19 cellular contexts compared by ENCODE assay signal in the genomic region with DNA sequence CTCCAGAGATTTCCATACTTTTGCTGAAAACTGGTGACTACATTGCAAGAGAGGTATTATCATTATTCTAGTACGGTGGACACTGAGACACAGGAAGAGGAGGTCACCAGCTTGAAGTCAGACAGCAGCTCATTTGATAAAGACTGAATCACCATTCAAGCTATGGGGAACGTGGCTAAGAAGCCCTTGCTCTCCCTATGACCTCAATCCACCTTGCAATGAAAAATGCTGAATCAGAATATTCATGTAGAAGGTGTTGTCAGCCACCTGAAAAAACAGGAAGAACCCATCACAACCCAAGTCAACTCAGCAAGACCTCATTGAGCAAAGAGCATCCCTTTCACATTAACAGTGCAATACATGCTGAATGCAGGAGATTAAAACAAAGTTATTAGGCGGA.
DNase-seq lines count a peak whose midpoint lies in the region; ATAC-seq and TF ChIP-seq lines count a peak whose summit lies in the region.
"Had no signal": no experiment of that assay in that cellular context is flagged by ENCODE, and none has a peak within 500 bp of the region (broad histone marks: within the 10 kb centered on the region; RNA-seq: fewer than 3 reads in every experiment).

No MANE protein-coding gene starts in this region.

- H3K9ac ChIP-seq in MM.1S (ENCODE audit: low read length), result no peak overlapping the region

- peak; percentile 46; the same call in 2 of the 3 replicates for ATAC-seq in RWPE2 (ENCODE audit: low read depth)
- ATAC-seq: activated naive CD8-positive, alpha-beta T cell treated with anti-CD3 and anti-CD28 coated beads, Interleukin-2, amount 50 U/mL, for 24 hours; Right ventricle myocardium inferior had no signal

- no peak overlapping the region for H3K4me3 ChIP-seq in MM.1S (ENCODE audit: low read length)
- no peak overlapping the region for H3K4me3 ChIP-seq in RWPE2 (ENCODE audit: severe bottlenecking)
- no peak overlapping the region for H3K4me3 ChIP-seq in epithelial cell of esophagus (ENCODE audit: low read length)
- H3K4me3 ChIP-seq: spleen had no signal

- H3K9me3 ChIP-seq in MM.1S (replicated peaks; ENCODE audit: insufficient read depth, low read length) (no peaks in the 10 kb centered on the region), RWPE2 (ENCODE audit: severe bottlenecking) (no peaks in the 10 kb centered on the region)
- H3K9me3 ChIP-seq: spleen had no signal

- H3K79me2 ChIP-seq in MM.1S (ENCODE audit: low read length), result no peaks in the 10 kb centered on the region

- H3K36me3 ChIP-seq in MM.1S (replicated peaks; ENCODE audit: insufficient read depth, low read length), result no peaks in the 10 kb centered on the region
- no peaks in the 10 kb centered on the region for H3K36me3 ChIP-seq in RWPE2 (ENCODE audit: low read depth)
- H3K36me3 ChIP-seq: spleen had no signal

- H3F3A ChIP-seq in MM.1S (ENCODE audit: insufficient read depth, low read length), result no peaks in the 10 kb centered on the region

- H3K4me2 ChIP-seq in MM.1S (ENCODE audit: low read depth, low read length), result no peak overlapping the region

- H3K4me1 ChIP-seq in MM.1S (ENCODE audit: low read length) (peaks cover 7% of the 10 kb centered on the region), RWPE2 (ENCODE audit: insufficient read depth, poor library complexity, severe bottlenecking) (no peaks in the 10 kb centered on the region)
- H3K4me1 ChIP-seq: spleen had no signal

- DNase-seq in ELR (ENCODE audit: low read depth), result peak; percentile 32
- peak; percentile 67 for DNase-seq in MM.1S
- DNase-seq in RWPE2 (ENCODE audit: low spot score), result no peak
- peak; percentile 48 for DNase-seq in epithelial cell of esophagus (ENCODE audit: low read depth)
- no peak for DNase-seq in COLO668 (lab: John Stamatoyannopoulos, UW; ENCODE audit: unreplicated experiment)
- DNase-seq in KG1 (lab: John Stamatoyannopoulos, UW), result no peak
- no peak for DNase-seq in stimulated activated CD4-positive, alpha-beta T cell treated with anti-CD3 and anti-CD28 coated beads, Interleukin-12 subunit alpha, Interleukin-12 subunit beta, amount 100 ng/mL, for 4 hours
- no peak for DNase-seq in NCI-H2107 treated with DMSO at 0.1 percent for 48 hours (lab: John Stamatoyannopoulos, UW; ENCODE audit: unreplicated experiment)
- DNase-seq: activated CD4-positive, alpha-beta T cell treated with anti-CD3 and anti-CD28 coated beads, Interleukin-2, amount 10 ng/mL, durations not matched to agents 24 days and 14 days; activated naive CD8-positive, alpha-beta T cell treated with anti-CD3 and anti-CD28 coated beads, Interleukin-2, amount 50 U/mL, for 24 hours; CD4-positive, alpha-beta memory T cell; cortex of kidney; DND-41; islet precursor cell; occipital lobe; spleen; T-helper 1 cell; trophoblast cell had no signal

- no peak for TF ChIP-seq CTCF in MM.1S (IDR thresholded peaks at IDR 0.05; ENCODE audit: low read length)
- no peak for TF ChIP-seq CTCF in RWPE2 (IDR thresholded peaks at IDR 0.05; ENCODE audit: poor library complexity, severe bottlenecking)
- TF ChIP-seq CTCF in epithelial cell of esophagus (IDR thresholded peaks at IDR 0.05; ENCODE audit: insufficient read depth, low read depth, low read length, missing control alignments), result no peak

- H2AFZ ChIP-seq in MM.1S (ENCODE audit: low read length), result no peak overlapping the region

- no peaks in the 10 kb centered on the region for H4K20me1 ChIP-seq in MM.1S (ENCODE audit: insufficient read depth, low read length)

- H3K27me3 ChIP-seq in MM.1S (replicated peaks; ENCODE audit: insufficient read depth, low read length) (no peaks in the 10 kb centered on the region), RWPE2 (ENCODE audit: insufficient read depth, poor library complexity, severe bottlenecking) (no peaks in the 10 kb centered on the region)
- H3K27me3 ChIP-seq: spleen had no signal

- H3K9me2 ChIP-seq in MM.1S (replicated peaks; ENCODE audit: insufficient read depth, low read length), result no peaks in the 10 kb centered on the region

- H3K27ac ChIP-seq in MM.1S (ENCODE audit: low read length) (no peak overlapping the region), RWPE2 (ENCODE audit: poor library complexity, severe bottlenecking) (no peak overlapping the region)
- H3K27ac ChIP-seq: spleen had no signal

Comparison
In these comparisons a context has a peak if more than half of its experiments do, and no peak if none do; other contexts are left out.
1. DNase-seq: peak in ELR (single experiment), MM.1S (single experiment) and epithelial cell of esophagus (single experiment); none in RWPE2 (single experiment), COLO668 (single experiment), KG1 (single experiment), stimulated activated CD4-positive, alpha-beta T cell treated with anti-CD3 and anti-CD28 coated beads, Interleukin-12 subunit alpha, Interleukin-12 subunit beta, amount 100 ng/mL, for 4 hours (single experiment) and NCI-H2107 treated with DMSO at 0.1 percent for 48 hours (single experiment).